ENCODE assay signal across 1 cellular context in the genomic region with DNA sequence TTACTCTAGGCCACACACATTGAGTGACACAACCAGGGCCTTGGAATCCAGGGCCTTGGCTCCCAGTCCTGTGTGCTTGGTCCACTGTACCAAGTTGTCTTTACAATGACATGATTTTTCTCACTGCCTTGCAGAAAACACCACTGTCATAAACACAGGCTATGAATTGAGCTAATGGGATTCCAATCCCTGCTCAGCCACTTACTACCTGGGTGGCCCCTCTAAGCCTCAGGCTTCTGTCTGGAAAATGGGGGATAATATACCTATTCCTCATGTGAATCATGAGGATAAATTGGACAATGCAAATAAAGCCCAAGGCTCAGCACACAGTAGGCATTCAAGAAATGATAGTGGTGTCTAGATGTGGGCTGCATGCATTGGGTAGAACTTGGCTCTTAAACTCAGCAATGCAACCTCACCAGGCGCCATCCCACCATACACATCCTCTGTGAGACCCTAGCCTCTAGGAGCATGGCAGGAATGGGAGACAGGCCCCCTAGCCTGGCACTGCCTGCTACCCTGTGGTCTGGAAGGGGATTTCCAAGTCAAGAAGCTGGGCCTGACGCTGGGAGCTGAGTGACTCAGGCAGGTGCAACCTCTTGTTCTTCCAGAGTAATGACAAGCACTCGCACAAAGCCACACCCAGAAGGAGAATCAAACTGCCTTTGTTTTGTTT.
TF ChIP-seq lines count a peak whose summit lies in the region.

No MANE protein-coding gene starts in this region.

TF ChIP-seq in GM23338, 12 proteins besides CTCF, POLR2A, EP300 and RAD21 (continued from another document):
- TF ChIP-seq, protein P1, sequence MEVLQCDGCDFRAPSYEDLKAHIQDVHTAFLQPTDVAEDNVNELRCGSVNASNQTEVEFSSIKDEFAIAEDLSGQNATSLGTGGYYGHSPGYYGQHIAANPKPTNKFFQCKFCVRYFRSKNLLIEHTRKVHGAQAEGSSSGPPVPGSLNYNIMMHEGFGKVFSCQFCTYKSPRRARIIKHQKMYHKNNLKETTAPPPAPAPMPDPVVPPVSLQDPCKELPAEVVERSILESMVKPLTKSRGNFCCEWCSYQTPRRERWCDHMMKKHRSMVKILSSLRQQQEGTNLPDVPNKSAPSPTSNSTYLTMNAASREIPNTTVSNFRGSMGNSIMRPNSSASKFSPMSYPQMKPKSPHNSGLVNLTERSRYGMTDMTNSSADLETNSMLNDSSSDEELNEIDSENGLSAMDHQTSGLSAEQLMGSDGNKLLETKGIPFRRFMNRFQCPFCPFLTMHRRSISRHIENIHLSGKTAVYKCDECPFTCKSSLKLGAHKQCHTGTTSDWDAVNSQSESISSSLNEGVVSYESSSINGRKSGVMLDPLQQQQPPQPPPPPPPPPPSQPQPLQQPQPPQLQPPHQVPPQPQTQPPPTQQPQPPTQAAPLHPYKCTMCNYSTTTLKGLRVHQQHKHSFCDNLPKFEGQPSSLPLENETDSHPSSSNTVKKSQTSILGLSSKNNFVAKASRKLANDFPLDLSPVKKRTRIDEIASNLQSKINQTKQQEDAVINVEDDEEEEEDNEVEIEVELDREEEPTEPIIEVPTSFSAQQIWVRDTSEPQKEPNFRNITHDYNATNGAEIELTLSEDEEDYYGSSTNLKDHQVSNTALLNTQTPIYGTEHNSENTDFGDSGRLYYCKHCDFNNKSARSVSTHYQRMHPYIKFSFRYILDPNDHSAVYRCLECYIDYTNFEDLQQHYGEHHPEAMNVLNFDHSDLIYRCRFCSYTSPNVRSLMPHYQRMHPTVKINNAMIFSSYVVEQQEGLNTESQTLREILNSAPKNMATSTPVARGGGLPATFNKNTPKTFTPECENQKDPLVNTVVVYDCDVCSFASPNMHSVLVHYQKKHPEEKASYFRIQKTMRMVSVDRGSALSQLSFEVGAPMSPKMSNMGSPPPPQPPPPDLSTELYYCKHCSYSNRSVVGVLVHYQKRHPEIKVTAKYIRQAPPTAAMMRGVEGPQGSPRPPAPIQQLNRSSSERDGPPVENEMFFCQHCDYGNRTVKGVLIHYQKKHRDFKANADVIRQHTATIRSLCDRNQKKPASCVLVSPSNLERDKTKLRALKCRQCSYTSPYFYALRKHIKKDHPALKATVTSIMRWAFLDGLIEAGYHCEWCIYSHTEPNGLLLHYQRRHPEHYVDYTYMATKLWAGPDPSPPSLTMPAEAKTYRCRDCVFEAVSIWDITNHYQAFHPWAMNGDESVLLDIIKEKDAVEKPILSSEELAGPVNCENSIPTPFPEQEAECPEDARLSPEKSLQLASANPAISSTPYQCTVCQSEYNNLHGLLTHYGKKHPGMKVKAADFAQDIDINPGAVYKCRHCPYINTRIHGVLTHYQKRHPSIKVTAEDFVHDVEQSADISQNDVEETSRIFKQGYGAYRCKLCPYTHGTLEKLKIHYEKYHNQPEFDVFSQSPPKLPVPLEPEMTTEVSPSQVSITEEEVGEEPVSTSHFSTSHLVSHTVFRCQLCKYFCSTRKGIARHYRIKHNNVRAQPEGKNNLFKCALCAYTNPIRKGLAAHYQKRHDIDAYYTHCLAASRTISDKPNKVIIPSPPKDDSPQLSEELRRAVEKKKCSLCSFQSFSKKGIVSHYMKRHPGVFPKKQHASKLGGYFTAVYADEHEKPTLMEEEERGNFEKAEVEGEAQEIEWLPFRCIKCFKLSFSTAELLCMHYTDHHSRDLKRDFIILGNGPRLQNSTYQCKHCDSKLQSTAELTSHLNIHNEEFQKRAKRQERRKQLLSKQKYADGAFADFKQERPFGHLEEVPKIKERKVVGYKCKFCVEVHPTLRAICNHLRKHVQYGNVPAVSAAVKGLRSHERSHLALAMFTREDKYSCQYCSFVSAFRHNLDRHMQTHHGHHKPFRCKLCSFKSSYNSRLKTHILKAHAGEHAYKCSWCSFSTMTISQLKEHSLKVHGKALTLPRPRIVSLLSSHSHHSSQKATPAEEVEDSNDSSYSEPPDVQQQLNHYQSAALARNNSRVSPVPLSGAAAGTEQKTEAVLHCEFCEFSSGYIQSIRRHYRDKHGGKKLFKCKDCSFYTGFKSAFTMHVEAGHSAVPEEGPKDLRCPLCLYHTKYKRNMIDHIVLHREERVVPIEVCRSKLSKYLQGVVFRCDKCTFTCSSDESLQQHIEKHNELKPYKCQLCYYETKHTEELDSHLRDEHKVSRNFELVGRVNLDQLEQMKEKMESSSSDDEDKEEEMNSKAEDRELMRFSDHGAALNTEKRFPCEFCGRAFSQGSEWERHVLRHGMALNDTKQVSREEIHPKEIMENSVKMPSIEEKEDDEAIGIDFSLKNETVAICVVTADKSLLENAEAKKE (CRISPR knock-in tag; IDR thresholded peaks at IDR 0.05) = no peak
- TF ChIP-seq ZNF114 (CRISPR knock-in tag; IDR thresholded peaks at IDR 0.05) (no peak), EZH2 (IDR thresholded peaks at IDR 0.05; ENCODE audit: low read depth, unreplicated experiment) (no peak), ETS1 (IDR thresholded peaks at IDR 0.05) (no peak), NANOG (IDR thresholded peaks at IDR 0.05; ENCODE audit: borderline replicate concordance) (no peak), JUNB (IDR thresholded peaks at IDR 0.05; ENCODE audit: unreplicated experiment) (no peak), EZH2phosphoT487 (IDR thresholded peaks at IDR 0.05; ENCODE audit: unreplicated experiment) (no peak), CREB1 (CRISPR knock-in tag; IDR thresholded peaks at IDR 0.05; ENCODE audit: low read depth) (no peak)
